Comparison of ENCODE assay signal across 8 cellular contexts in genomic region chr19:2944403-2944774, GRCh38. TPM values are rescaled to one million over a fixed set of nuclear protein-coding genes. Genes with fewer than 3 reads are reported as not detected.
DNase-seq lines count a peak whose midpoint lies in the region; ATAC-seq and TF ChIP-seq lines count a peak whose summit lies in the region.

No MANE protein-coding gene starts in this region.

- H3K4me3 ChIP-seq in thoracic aorta, result peak overlapping the region; percentile 97

- no peaks in the 10 kb centered on the region for H3K27me3 Mint-ChIP-seq in activated CD4-positive, alpha-beta T cell treated with anti-CD3 and anti-CD28 coated beads, Interleukin-2, amount 10 ng/mL, durations not matched to agents 24 days and 14 days
- no peaks in the 10 kb centered on the region for H3K27me3 Mint-ChIP-seq in activated naive CD8-positive, alpha-beta T cell treated with anti-CD3 and anti-CD28 coated beads for 36 hours

- no peaks in the 10 kb centered on the region for H3K9me3 ChIP-seq in thoracic aorta

- intact Hi-C loops in activated CD4-positive, alpha-beta T cell treated with anti-CD3 and anti-CD28 coated beads, Interleukin-2, amount 10 ng/mL, durations not matched to agents 24 days and 14 days (cut with micrococcal nuclease), result no loop called here

- H3K36me3 Mint-ChIP-seq in activated CD4-positive, alpha-beta T cell treated with anti-CD3 and anti-CD28 coated beads, Interleukin-2, amount 10 ng/mL, durations not matched to agents 24 days and 14 days (ENCODE audit: low read depth), result peaks cover 20% of the 10 kb centered on the region
- peaks cover 8% of the 10 kb centered on the region for H3K36me3 Mint-ChIP-seq in activated naive CD8-positive, alpha-beta T cell treated with anti-CD3 and anti-CD28 coated beads for 36 hours

- H3K27me3 ChIP-seq in layer of hippocampus (ENCODE audit: control insufficient read depth, insufficient read depth, low read length) (no peaks in the 10 kb centered on the region), thoracic aorta (replicated peaks; ENCODE audit: insufficient read depth) (no peaks in the 10 kb centered on the region)

- peaks cover 3% of the 10 kb centered on the region for H3K36me3 ChIP-seq in thoracic aorta

- ATAC-seq in thoracic aorta (ENCODE audit: insufficient number of reproducible peaks, low FRiP score, low read depth), result peak; percentile 2
- ATAC-seq in GM21717 (IDR thresholded peaks at IDR 0.05; ENCODE audit: unreplicated experiment), result no peak

- H3K27ac ChIP-seq in layer of hippocampus (ENCODE audit: low read depth, low read length), result peak overlapping the region; percentile 84
- H3K27ac ChIP-seq in thoracic aorta, result peak overlapping the region; percentile 50 to 52

- H3K9me3 Mint-ChIP-seq in activated CD4-positive, alpha-beta T cell treated with anti-CD3 and anti-CD28 coated beads, Interleukin-2, amount 10 ng/mL, durations not matched to agents 24 days and 14 days, result no peaks in the 10 kb centered on the region
- H3K9me3 Mint-ChIP-seq in activated naive CD8-positive, alpha-beta T cell treated with anti-CD3 and anti-CD28 coated beads for 36 hours, result no peaks in the 10 kb centered on the region

- H3K4me1 ChIP-seq in thoracic aorta (ENCODE audit: control insufficient read depth in 1 of 2, low read depth in 2 of 2), result peaks cover 4 to 18% of the 10 kb centered on the region in 2 donors

- peak overlapping the region; percentile 96 for H3K4me3 Mint-ChIP-seq in activated CD4-positive, alpha-beta T cell treated with anti-CD3 and anti-CD28 coated beads, Interleukin-2, amount 10 ng/mL, durations not matched to agents 24 days and 14 days
- H3K4me3 Mint-ChIP-seq in activated naive CD8-positive, alpha-beta T cell treated with anti-CD3 and anti-CD28 coated beads for 36 hours, result peak overlapping the region; percentile 92

- no peak for DNase-seq in activated CD4-positive, alpha-beta T cell treated with anti-CD3 and anti-CD28 coated beads, Interleukin-2, amount 10 ng/mL, durations not matched to agents 24 days and 14 days
- no peak for DNase-seq in activated CD4-positive, alpha-beta T cell treated with anti-CD3 and anti-CD28 coated beads, Interleukin-2, amount 50 U/mL, for 48 hours
- DNase-seq in activated naive CD8-positive, alpha-beta T cell treated with anti-CD3 and anti-CD28 coated beads for 36 hours, result no peak
- DNase-seq in thoracic aorta (ENCODE audit: low spot score) (no peak), AG20443 (ENCODE audit: low spot score) (no peak), NCI-H2171 treated with DMSO at 0.1 percent for 48 hours (lab: John Stamatoyannopoulos, UW) (no peak)

- peak overlapping the region; percentile 76 for H3K27ac Mint-ChIP-seq in activated CD4-positive, alpha-beta T cell treated with anti-CD3 and anti-CD28 coated beads, Interleukin-2, amount 10 ng/mL, durations not matched to agents 24 days and 14 days
- peak overlapping the region; percentile 67 for H3K27ac Mint-ChIP-seq in activated naive CD8-positive, alpha-beta T cell treated with anti-CD3 and anti-CD28 coated beads for 36 hours

- H3K4me1 Mint-ChIP-seq in activated CD4-positive, alpha-beta T cell treated with anti-CD3 and anti-CD28 coated beads, Interleukin-2, amount 10 ng/mL, durations not matched to agents 24 days and 14 days, result peaks cover 12% of the 10 kb centered on the region
- peaks cover 12% of the 10 kb centered on the region for H3K4me1 Mint-ChIP-seq in activated naive CD8-positive, alpha-beta T cell treated with anti-CD3 and anti-CD28 coated beads for 36 hours

- no peak for TF ChIP-seq CTCF in thoracic aorta (IDR thresholded peaks at IDR 0.05)

RNA-seq across cellular contexts. Expression of gene ZNF77, which starts 0.4 kb away (rescaled TPM):
- total RNA-seq in activated CD4-positive, alpha-beta T cell treated with anti-CD3 and anti-CD28 coated beads, Interleukin-2, amount 10 ng/mL, durations not matched to agents 24 days and 14 days, result 4.8 and 5.8 TPM in 2 replicates
- 1 to 10 TPM; 3.4 to 3.5 TPM for total RNA-seq in activated naive CD8-positive, alpha-beta T cell treated with anti-CD3 and anti-CD28 coated beads for 36 hours
- total RNA-seq in thoracic aorta, result 1 to 10 TPM; 1.2 to 4.6 TPM

RNA-seq across cellular contexts. Expression of gene TLE6, which starts 33.0 kb away (rescaled TPM):
- 1.1 and 1.3 TPM in 2 replicates for total RNA-seq in activated CD4-positive, alpha-beta T cell treated with anti-CD3 and anti-CD28 coated beads, Interleukin-2, amount 10 ng/mL, durations not matched to agents 24 days and 14 days
- 1 to 10 TPM; 2.4 to 3.2 TPM for total RNA-seq in activated naive CD8-positive, alpha-beta T cell treated with anti-CD3 and anti-CD28 coated beads for 36 hours
- 1 to 10 TPM; 5.3 to 7.8 TPM for total RNA-seq in thoracic aorta

RNA-seq across cellular contexts. Expression of gene ZNF57, which starts 43.7 kb away (rescaled TPM):
- 2.6 and 2.8 TPM in 2 replicates for total RNA-seq in activated CD4-positive, alpha-beta T cell treated with anti-CD3 and anti-CD28 coated beads, Interleukin-2, amount 10 ng/mL, durations not matched to agents 24 days and 14 days
- total RNA-seq in activated naive CD8-positive, alpha-beta T cell treated with anti-CD3 and anti-CD28 coated beads for 36 hours, result 1 to 10 TPM; 4.2 to 5.3 TPM
- 1 to 10 TPM; 4.0 to 4.2 TPM for total RNA-seq in thoracic aorta
